Comparison of ENCODE assay signal across 17 cellular contexts in genomic region chr3:38583688-38584087, GRCh38.
"Had no signal": no experiment of that assay in that cellular context is flagged by ENCODE, and none has a peak within 500 bp of the region (broad histone marks: within the 10 kb centered on the region; RNA-seq: fewer than 3 reads in every experiment).

No MANE protein-coding gene starts in this region.

- H3K27me3 ChIP-seq: adrenal gland, SJCRH30, upper lobe of right lung had no signal

- DNase-seq: activated T-cell treated with anti-CD3 and anti-CD28 coated beads, Interleukin-2, amount 50 U/mL, for 24 hours; dermis blood vessel endothelial cell; effector memory CD8-positive, alpha-beta T cell; occipital lobe; SJCRH30; stimulated activated naive CD8-positive, alpha-beta T cell treated with anti-CD3 and anti-CD28 coated beads, Interleukin-15, Interleukin-2, amounts not matched to agents 100 U/mL and 50 U/mL, for 24 hours; T1000 had no signal

- H3K27me3 Mint-ChIP-seq: activated T-cell treated with anti-CD3 and anti-CD28 coated beads, Interleukin-2, amount 50 U/mL, for 24 hours had no signal

- H3K27ac ChIP-seq: adrenal gland, SJCRH30, suprapubic skin, upper lobe of right lung had no signal

- H3K4me1 Mint-ChIP-seq: activated naive CD4-positive, alpha-beta T cell treated with anti-CD3 and anti-CD28 coated beads, Interleukin-2, amount 50 U/mL, for 24 hours had no signal

- H3K9me3 Mint-ChIP-seq: activated naive CD4-positive, alpha-beta T cell treated with anti-CD3 and anti-CD28 coated beads, Interleukin-2, amount 50 U/mL, for 24 hours; activated T-cell treated with anti-CD3 and anti-CD28 coated beads, Interleukin-2, amount 50 U/mL, for 24 hours; effector memory CD8-positive, alpha-beta T cell; mesothelial cell of epicardium; natural killer cell treated with Interleukin-12 subunit alpha and Interleukin-12 subunit beta and Interleukin-15 and Interleukin-18, amount 100 ng/mL, for 72 hours had no signal

- ATAC-seq: activated CD4-positive, CD25-positive, alpha-beta regulatory T cell treated with anti-CD3 and anti-CD28 coated beads, Interleukin-2, amount 50 U/mL, for 24 hours; effector memory CD8-positive, alpha-beta T cell; left colon; natural killer cell treated with Interleukin-12 subunit alpha and Interleukin-12 subunit beta and Interleukin-15 and Interleukin-18, amount 100 ng/mL, for 72 hours; stimulated activated naive CD8-positive, alpha-beta T cell treated with anti-CD3 and anti-CD28 coated beads, Interleukin-15, Interleukin-2, amounts not matched to agents 100 U/mL and 50 U/mL, for 24 hours; upper lobe of right lung had no signal

- H3K4me3 Mint-ChIP-seq: activated naive CD4-positive, alpha-beta T cell treated with anti-CD3 and anti-CD28 coated beads, Interleukin-2, amount 50 U/mL, for 24 hours; activated T-cell treated with anti-CD3 and anti-CD28 coated beads, Interleukin-2, amount 50 U/mL, for 24 hours; effector memory CD8-positive, alpha-beta T cell; mesothelial cell of epicardium; natural killer cell treated with Interleukin-12 subunit alpha and Interleukin-12 subunit beta and Interleukin-15 and Interleukin-18, amount 100 ng/mL, for 72 hours had no signal

- H3K9me3 ChIP-seq: adrenal gland, SJCRH30, suprapubic skin, upper lobe of right lung had no signal

- H3K4me3 ChIP-seq: adrenal gland, lung, SJCRH30, suprapubic skin, upper lobe of right lung had no signal

- H3K36me3 Mint-ChIP-seq: activated naive CD4-positive, alpha-beta T cell treated with anti-CD3 and anti-CD28 coated beads, Interleukin-2, amount 50 U/mL, for 24 hours; mesothelial cell of epicardium; natural killer cell treated with Interleukin-12 subunit alpha and Interleukin-12 subunit beta and Interleukin-15 and Interleukin-18, amount 100 ng/mL, for 72 hours had no signal

- H3K4me1 ChIP-seq: adrenal gland, suprapubic skin, upper lobe of right lung had no signal

- H3K27ac Mint-ChIP-seq: activated naive CD4-positive, alpha-beta T cell treated with anti-CD3 and anti-CD28 coated beads, Interleukin-2, amount 50 U/mL, for 24 hours; activated T-cell treated with anti-CD3 and anti-CD28 coated beads, Interleukin-2, amount 50 U/mL, for 24 hours; effector memory CD8-positive, alpha-beta T cell; mesothelial cell of epicardium; natural killer cell treated with Interleukin-12 subunit alpha and Interleukin-12 subunit beta and Interleukin-15 and Interleukin-18, amount 100 ng/mL, for 72 hours; progenitor cell of endocrine pancreas had no signal

- H3K36me3 ChIP-seq: adrenal gland, SJCRH30, suprapubic skin, upper lobe of right lung had no signal
